Comparison of ENCODE assay signal across 1 cellular context in the genomic region with DNA sequence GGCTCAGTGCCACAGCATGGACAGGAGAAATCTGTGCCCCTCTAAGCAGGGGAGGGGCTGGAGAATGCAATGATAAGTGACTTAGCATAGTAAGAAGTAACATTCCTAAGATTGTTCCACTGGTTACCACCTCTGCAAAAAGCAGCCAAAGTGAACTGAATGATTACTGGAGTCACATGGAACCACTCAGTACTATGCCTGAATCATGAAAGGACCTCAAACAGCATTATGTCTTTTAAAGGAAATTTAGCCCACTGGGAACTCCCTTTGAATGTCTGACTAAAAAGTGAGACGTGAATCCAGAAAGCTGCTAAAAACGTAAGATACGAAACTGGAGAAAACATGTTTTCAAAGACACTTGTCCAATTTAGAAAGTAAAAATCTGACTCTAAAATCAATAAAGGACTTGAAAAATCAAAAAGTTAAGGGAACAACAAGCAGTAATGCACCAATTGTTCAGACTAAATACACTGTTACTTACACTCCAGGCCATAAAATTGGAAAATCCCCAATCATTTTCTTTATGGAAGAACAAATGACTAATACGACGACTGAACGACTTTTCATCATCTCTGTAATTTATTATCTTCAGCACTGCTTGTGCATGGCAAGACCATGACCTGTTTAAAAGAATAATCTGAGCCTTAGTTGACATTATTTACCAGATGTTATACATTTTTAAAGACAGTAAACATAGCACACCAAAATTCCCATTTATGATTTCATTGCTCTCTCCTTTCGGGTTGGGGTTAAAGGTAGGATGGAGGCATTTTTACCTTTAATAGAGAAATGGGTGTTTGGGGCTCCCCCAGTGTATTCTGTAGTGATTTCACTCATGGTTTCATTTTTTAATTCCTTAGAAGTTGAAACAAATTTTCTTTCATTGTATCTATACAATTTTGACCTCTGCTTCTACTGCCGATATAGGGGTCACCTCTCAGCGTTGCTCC.
TF ChIP-seq lines count a peak whose summit lies in the region.

No MANE protein-coding gene starts in this region.

TF ChIP-seq in IMR-90, 13 proteins besides CTCF, POLR2A, EP300 and RAD21:
- TF ChIP-seq MXI1 (IDR thresholded peaks at IDR 0.05; ENCODE audit: borderline replicate concordance, low read depth, low read length): no peak
- TF ChIP-seq BHLHE40 (IDR thresholded peaks at IDR 0.05; ENCODE audit: low read depth, low read length): no peak
- TF ChIP-seq, protein P1, sequence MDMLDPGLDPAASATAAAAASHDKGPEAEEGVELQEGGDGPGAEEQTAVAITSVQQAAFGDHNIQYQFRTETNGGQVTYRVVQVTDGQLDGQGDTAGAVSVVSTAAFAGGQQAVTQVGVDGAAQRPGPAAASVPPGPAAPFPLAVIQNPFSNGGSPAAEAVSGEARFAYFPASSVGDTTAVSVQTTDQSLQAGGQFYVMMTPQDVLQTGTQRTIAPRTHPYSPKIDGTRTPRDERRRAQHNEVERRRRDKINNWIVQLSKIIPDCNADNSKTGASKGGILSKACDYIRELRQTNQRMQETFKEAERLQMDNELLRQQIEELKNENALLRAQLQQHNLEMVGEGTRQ (IDR thresholded peaks at IDR 0.05; ENCODE audit: low read depth, low read length): no peak
- no peak for TF ChIP-seq FOS (IDR thresholded peaks at IDR 0.05; ENCODE audit: low read depth, low read length)
- TF ChIP-seq RCOR1 (IDR thresholded peaks at IDR 0.05; ENCODE audit: insufficient replicate concordance, low read length): no peak
- no peak for TF ChIP-seq RFX5 (IDR thresholded peaks at IDR 0.05; ENCODE audit: low read depth, low read length)
- no peak for TF ChIP-seq NFE2L2 (IDR thresholded peaks at IDR 0.05; ENCODE audit: low read depth, low read length)
- no peak for TF ChIP-seq SMC3 (IDR thresholded peaks at IDR 0.05; ENCODE audit: low read depth, low read length)
- TF ChIP-seq CEBPB (IDR thresholded peaks at IDR 0.05; ENCODE audit: low read depth, low read length): no peak
- no peak for TF ChIP-seq MAZ (IDR thresholded peaks at IDR 0.05; ENCODE audit: borderline replicate concordance, low read depth, low read length)
- no peak for TF ChIP-seq CHD1 (IDR thresholded peaks at IDR 0.05; ENCODE audit: low read depth, low read length)
- TF ChIP-seq, protein P2, sequence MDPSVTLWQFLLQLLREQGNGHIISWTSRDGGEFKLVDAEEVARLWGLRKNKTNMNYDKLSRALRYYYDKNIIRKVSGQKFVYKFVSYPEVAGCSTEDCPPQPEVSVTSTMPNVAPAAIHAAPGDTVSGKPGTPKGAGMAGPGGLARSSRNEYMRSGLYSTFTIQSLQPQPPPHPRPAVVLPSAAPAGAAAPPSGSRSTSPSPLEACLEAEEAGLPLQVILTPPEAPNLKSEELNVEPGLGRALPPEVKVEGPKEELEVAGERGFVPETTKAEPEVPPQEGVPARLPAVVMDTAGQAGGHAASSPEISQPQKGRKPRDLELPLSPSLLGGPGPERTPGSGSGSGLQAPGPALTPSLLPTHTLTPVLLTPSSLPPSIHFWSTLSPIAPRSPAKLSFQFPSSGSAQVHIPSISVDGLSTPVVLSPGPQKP (IDR thresholded peaks at IDR 0.05; ENCODE audit: borderline replicate concordance, low read depth, low read length): no peak
- no peak for TF ChIP-seq MAFK (IDR thresholded peaks at IDR 0.05; ENCODE audit: low read depth, low read length)
